In the genomic region with DNA sequence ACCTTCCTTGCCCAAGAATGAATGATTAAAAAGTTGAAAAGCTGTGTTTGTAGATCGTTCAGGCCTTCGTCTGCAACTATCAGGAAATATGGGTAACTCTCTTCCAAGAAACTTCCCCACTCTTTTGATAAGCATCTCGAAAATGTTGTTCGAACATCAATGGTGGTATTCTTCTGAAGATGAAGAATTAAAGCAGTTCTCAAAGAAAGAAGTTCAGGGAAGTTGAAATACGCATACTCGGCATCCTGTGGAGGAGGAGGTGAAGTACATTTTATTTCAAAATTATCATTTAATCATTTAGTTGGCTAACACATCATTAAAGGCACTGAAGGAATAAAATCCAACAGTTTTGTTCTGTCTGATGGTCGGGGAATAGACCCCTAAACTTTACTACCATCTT, we compare ENCODE assay signal across 16 cellular contexts. TPM values are rescaled to one million over a fixed set of nuclear protein-coding genes. Genes with fewer than 3 reads are reported as not detected.
DNase-seq lines count a peak whose midpoint lies in the region; ATAC-seq, FAIRE-seq and TF ChIP-seq lines count a peak whose summit lies in the region.
"Had no signal": no experiment of that assay in that cellular context is flagged by ENCODE, and none has a peak within 500 bp of the region (broad histone marks: within the 10 kb centered on the region; RNA-seq: fewer than 3 reads in every experiment).

No MANE protein-coding gene starts in this region.

- no peaks in the 10 kb centered on the region for H3K27me3 Mint-ChIP-seq in activated naive CD4-positive, alpha-beta T cell treated with anti-CD3 and anti-CD28 coated beads for 36 hours (ENCODE audit: low read depth)
- H3K27me3 Mint-ChIP-seq in activated T-helper 1 cell treated with anti-CD3 and anti-CD28 coated beads, Interleukin-12 subunit alpha, Interleukin-12 subunit beta, Interleukin-2, Interleukin-4 antibody, amounts not matched to agents 30 ng/mL and 10 ng/mL and 1 ng/mL, durations not matched to agents 14 hours and 24 hours and 36 hours (ENCODE audit: insufficient read depth): no peaks in the 10 kb centered on the region
- no peaks in the 10 kb centered on the region for H3K27me3 Mint-ChIP-seq in naive thymus-derived CD8-positive, alpha-beta T cell
- no peaks in the 10 kb centered on the region for H3K27me3 Mint-ChIP-seq in stimulated activated naive B cell treated with anti-CD40 and anti-IgM and Interleukin-4, amounts not matched to agents 10 μg/mL and 1 μg/mL and 100 μg/mL, for 72 hours

- no peak overlapping the region for H4K91ac ChIP-seq in IMR-90 (ENCODE audit: insufficient read depth, low read depth, low read length)

- no peaks in the 10 kb centered on the region for H3K27me3 ChIP-seq in IMR-90 (ENCODE audit: control insufficient read depth, insufficient read depth, low read length)
- H3K27me3 ChIP-seq: MG63 had no signal

- H2AFZ ChIP-seq in IMR-90 (replicated peaks; ENCODE audit: low read length, poor library complexity): no peak overlapping the region

- whole genome bisulfite sequencing in IMR-90 (ENCODE audit: extremely low coverage in 2 of 2, insufficient read length in 1 of 2), 2 experiments: no CpG with 5 or more reads among the region's 7 CpGs

- no peak for FAIRE-seq in RCC 7860 (lab: Jason Lieb, UNC)
- FAIRE-seq: HepG2 had no signal

- H2BK120ac ChIP-seq in IMR-90 (ENCODE audit: low read depth, low read length): no peak overlapping the region

- intact Hi-C loops in activated naive CD4-positive, alpha-beta T cell treated with anti-CD3 and anti-CD28 coated beads for 36 hours (cut with micrococcal nuclease): no loop called here
- intact Hi-C loops in IMR-90 (cut with micrococcal nuclease): no loop called here
- intact Hi-C loops in activated T-helper 1 cell treated with anti-CD3 and anti-CD28 coated beads, Interleukin-12 subunit alpha, Interleukin-12 subunit beta, Interleukin-2, Interleukin-4 antibody, amounts not matched to agents 30 ng/mL and 10 ng/mL and 1 ng/mL, durations not matched to agents 14 hours and 24 hours and 36 hours (cut with micrococcal nuclease): no loop called here

- H3K23ac ChIP-seq in IMR-90 (ENCODE audit: low read depth, low read length): no peak overlapping the region

- dilution Hi-C loops in IMR-90 (cut with HindIII; ENCODE audit: low sequenced_read_pairs, unreplicated experiment): no loop called here

- H3K4me3 ChIP-seq in IMR-90 (ENCODE audit: insufficient read depth, low read depth, low read length): no peak overlapping the region
- H3K4me3 ChIP-seq: HAP-1, MG63 had no signal

- no peaks in the 10 kb centered on the region for H3K9me3 ChIP-seq in IMR-90 (ENCODE audit: control insufficient read depth, insufficient read depth, low read length)
- H3K9me3 ChIP-seq: HAP-1, MG63 had no signal

- peaks cover 25% of the 10 kb centered on the region for H3K36me3 Mint-ChIP-seq in activated naive CD4-positive, alpha-beta T cell treated with anti-CD3 and anti-CD28 coated beads for 36 hours (ENCODE audit: low read depth)
- H3K36me3 Mint-ChIP-seq in activated T-helper 1 cell treated with anti-CD3 and anti-CD28 coated beads, Interleukin-12 subunit alpha, Interleukin-12 subunit beta, Interleukin-2, Interleukin-4 antibody, amounts not matched to agents 30 ng/mL and 10 ng/mL and 1 ng/mL, durations not matched to agents 14 hours and 24 hours and 36 hours (ENCODE audit: low read depth): peaks cover 43% of the 10 kb centered on the region
- H3K36me3 Mint-ChIP-seq in naive thymus-derived CD8-positive, alpha-beta T cell: peaks cover 17 to 64% (median 43%) of the 10 kb centered on the region in 3 donors
- H3K36me3 Mint-ChIP-seq in stimulated activated naive B cell treated with anti-CD40 and anti-IgM and Interleukin-4, amounts not matched to agents 10 μg/mL and 1 μg/mL and 100 μg/mL, for 72 hours: peaks cover 13 to 20% of the 10 kb centered on the region in 2 donors

- H3K9me1 ChIP-seq in IMR-90 (ENCODE audit: insufficient read depth, low read length): no peaks in the 10 kb centered on the region

- no peaks in the 10 kb centered on the region for H4K20me1 ChIP-seq in IMR-90 (ENCODE audit: insufficient read depth, low read length)

- no peak overlapping the region for H3K14ac ChIP-seq in IMR-90 (replicated peaks; ENCODE audit: low read depth, low read length)

- no peak for DNase-seq in activated naive CD4-positive, alpha-beta T cell treated with anti-CD3 and anti-CD28 coated beads for 36 hours
- no peak for DNase-seq in activated naive CD4-positive, alpha-beta T cell treated with anti-CD3 and anti-CD28 coated beads, Interleukin-2, amount 50 U/mL, for 16 hours
- no peak for DNase-seq in IMR-90
- DNase-seq in activated T-helper 1 cell treated with anti-CD3 and anti-CD28 coated beads, Interleukin-12 subunit alpha, Interleukin-12 subunit beta, Interleukin-2, Interleukin-4 antibody, amounts not matched to agents 30 ng/mL and 10 ng/mL and 1 ng/mL, durations not matched to agents 14 hours and 24 hours and 36 hours (ENCODE audit: low spot score): no peak
- no peak for DNase-seq in naive thymus-derived CD8-positive, alpha-beta T cell
- no peak for DNase-seq in RCC 7860 (ENCODE audit: low spot score)
- DNase-seq in stimulated activated naive B cell treated with anti-CD40 and anti-IgM and Interleukin-4, amounts not matched to agents 10 μg/mL and 1 μg/mL and 100 μg/mL, for 72 hours: no peak
- DNase-seq: COR-L47, MG63, NCI-H187 treated with DMSO at 0.1 percent for 48 hours, NCI-H2171, NCI-H446 treated with DMSO at 0.1 percent for 48 hours, NCI-H748 treated with DMSO at 0.1 percent for 48 hours, PC-3 had no signal

- H3K4me2 ChIP-seq in IMR-90 (ENCODE audit: low read depth, low read length): no peak overlapping the region

- H3K56ac ChIP-seq in IMR-90 (ENCODE audit: extremely low read depth, insufficient read depth, low read length): no peak overlapping the region

- no peak overlapping the region for H4K5ac ChIP-seq in IMR-90 (ENCODE audit: low read depth, low read length)

- POLR2A ChIA-PET in IMR-90 (lab: Charles Lee; ENCODE audit: unreplicated experiment): no interaction called here
- POLR2A ChIA-PET in naive thymus-derived CD8-positive, alpha-beta T cell (lab: Charles Lee): no interaction called here

- BruUV-seq in IMR-90 (replicated peaks; lab: Mats Ljungman, UMichigan): no TSS peak

- H3K9me3 Mint-ChIP-seq in activated naive CD4-positive, alpha-beta T cell treated with anti-CD3 and anti-CD28 coated beads for 36 hours: no peaks in the 10 kb centered on the region
- no peaks in the 10 kb centered on the region for H3K9me3 Mint-ChIP-seq in activated T-helper 1 cell treated with anti-CD3 and anti-CD28 coated beads, Interleukin-12 subunit alpha, Interleukin-12 subunit beta, Interleukin-2, Interleukin-4 antibody, amounts not matched to agents 30 ng/mL and 10 ng/mL and 1 ng/mL, durations not matched to agents 14 hours and 24 hours and 36 hours
- no peaks in the 10 kb centered on the region for H3K9me3 Mint-ChIP-seq in naive thymus-derived CD8-positive, alpha-beta T cell
- H3K9me3 Mint-ChIP-seq in stimulated activated naive B cell treated with anti-CD40 and anti-IgM and Interleukin-4, amounts not matched to agents 10 μg/mL and 1 μg/mL and 100 μg/mL, for 72 hours: no peaks in the 10 kb centered on the region

- no peak overlapping the region for H2BK15ac ChIP-seq in IMR-90 (ENCODE audit: low read depth, low read length)

- no peak for TF ChIP-seq CTCF in IMR-90 (conservative IDR thresholded peaks at IDR 0.05; ENCODE audit: low read depth, low read length)

- ATAC-seq in IMR-90 (ENCODE audit: low read depth): no peak
- ATAC-seq in naive thymus-derived CD8-positive, alpha-beta T cell: no peak
- no peak for ATAC-seq in stimulated activated naive B cell treated with anti-CD40 and anti-IgM and Interleukin-4, amounts not matched to agents 10 μg/mL and 1 μg/mL and 100 μg/mL, for 72 hours (replicated peaks)
- ATAC-seq: HepG2, PC-3 had no signal

- H3K36me3 ChIP-seq in IMR-90 (ENCODE audit: control insufficient read depth, insufficient read depth, low read length): no peaks in the 10 kb centered on the region; the same call in 1 of the 2 replicates
- H3K36me3 ChIP-seq: HAP-1 had no signal

- H3K4me1 ChIP-seq in IMR-90 (ENCODE audit: control insufficient read depth, insufficient read depth, low read length): no peaks in the 10 kb centered on the region
- H3K4me1 ChIP-seq: HAP-1 had no signal

- H3K79me1 ChIP-seq in IMR-90 (ENCODE audit: low read depth in 1 of 2, low read length in 2 of 2): no peaks in the 10 kb centered on the region

- TF ChIP-seq RAD21 in IMR-90 (IDR thresholded peaks at IDR 0.05; ENCODE audit: low read length): no peak

- H4K8ac ChIP-seq in IMR-90 (ENCODE audit: low read depth in 2 of 2, low read length in 2 of 2): no peak overlapping the region

- no peak overlapping the region for H3K27ac ChIP-seq in IMR-90 (ENCODE audit: insufficient read depth, low read length)

- H3K18ac ChIP-seq in IMR-90 (ENCODE audit: low read depth, low read length): no peak overlapping the region

- H3K4me3 Mint-ChIP-seq in activated naive CD4-positive, alpha-beta T cell treated with anti-CD3 and anti-CD28 coated beads for 36 hours: peak overlapping the region; percentile 44
- H3K4me3 Mint-ChIP-seq in activated T-helper 1 cell treated with anti-CD3 and anti-CD28 coated beads, Interleukin-12 subunit alpha, Interleukin-12 subunit beta, Interleukin-2, Interleukin-4 antibody, amounts not matched to agents 30 ng/mL and 10 ng/mL and 1 ng/mL, durations not matched to agents 14 hours and 24 hours and 36 hours: peak overlapping the region; percentile 61
- peak overlapping the region in 5 of 10 donors; percentile 4 to 56 (median 10) for H3K4me3 Mint-ChIP-seq in naive thymus-derived CD8-positive, alpha-beta T cell
- H3K4me3 Mint-ChIP-seq in stimulated activated naive B cell treated with anti-CD40 and anti-IgM and Interleukin-4, amounts not matched to agents 10 μg/mL and 1 μg/mL and 100 μg/mL, for 72 hours: no peak overlapping the region

- H2BK5ac ChIP-seq in IMR-90 (ENCODE audit: low read depth, low read length, poor library complexity, severe bottlenecking): no peak overlapping the region

- in situ Hi-C loops in IMR-90 (cut with MboI; ENCODE audit: low sequenced_read_pairs): no loop called here

- H3K4me1 Mint-ChIP-seq in activated naive CD4-positive, alpha-beta T cell treated with anti-CD3 and anti-CD28 coated beads for 36 hours (ENCODE audit: low read depth): peaks cover 16% of the 10 kb centered on the region
- peaks cover 32% of the 10 kb centered on the region for H3K4me1 Mint-ChIP-seq in activated T-helper 1 cell treated with anti-CD3 and anti-CD28 coated beads, Interleukin-12 subunit alpha, Interleukin-12 subunit beta, Interleukin-2, Interleukin-4 antibody, amounts not matched to agents 30 ng/mL and 10 ng/mL and 1 ng/mL, durations not matched to agents 14 hours and 24 hours and 36 hours (ENCODE audit: low read depth)
- H3K4me1 Mint-ChIP-seq in naive thymus-derived CD8-positive, alpha-beta T cell: peaks cover 10 to 26% (median 19%) of the 10 kb centered on the region in 4 donors
- no peaks in the 10 kb centered on the region for H3K4me1 Mint-ChIP-seq in stimulated activated naive B cell treated with anti-CD40 and anti-IgM and Interleukin-4, amounts not matched to agents 10 μg/mL and 1 μg/mL and 100 μg/mL, for 72 hours

- no peak overlapping the region for H2AK9ac ChIP-seq in IMR-90 (replicated peaks; ENCODE audit: low read depth, low read length, poor library complexity)

- peak overlapping the region; percentile 1 for H3K27ac Mint-ChIP-seq in activated naive CD4-positive, alpha-beta T cell treated with anti-CD3 and anti-CD28 coated beads for 36 hours
- peak overlapping the region; percentile 74 for H3K27ac Mint-ChIP-seq in activated T-helper 1 cell treated with anti-CD3 and anti-CD28 coated beads, Interleukin-12 subunit alpha, Interleukin-12 subunit beta, Interleukin-2, Interleukin-4 antibody, amounts not matched to agents 30 ng/mL and 10 ng/mL and 1 ng/mL, durations not matched to agents 14 hours and 24 hours and 36 hours
- peak overlapping the region in 9 of 10 donors; percentile 9 to 88 (median 42) for H3K27ac Mint-ChIP-seq in naive thymus-derived CD8-positive, alpha-beta T cell
- no peak overlapping the region for H3K27ac Mint-ChIP-seq in stimulated activated naive B cell treated with anti-CD40 and anti-IgM and Interleukin-4, amounts not matched to agents 10 μg/mL and 1 μg/mL and 100 μg/mL, for 72 hours

- H3K9ac ChIP-seq in IMR-90 (ENCODE audit: low read depth, low read length): no peak overlapping the region

- CTCF ChIA-PET in activated naive CD4-positive, alpha-beta T cell treated with anti-CD3 and anti-CD28 coated beads for 36 hours (lab: Charles Lee): no interaction called here
- CTCF ChIA-PET in IMR-90 (lab: Yijun Ruan, JAX): interaction anchor here (0.7 kb wide), 1 partner anchor 68 kb away, joined by 3 read pairs; no protein-coding TSS in a partner anchor

- TF ChIP-seq POLR2A in IMR-90 (IDR thresholded peaks at IDR 0.05; ENCODE audit: low read depth, low read length): no peak

- H2BK20ac ChIP-seq in IMR-90 (ENCODE audit: low read depth, low read length): no peak overlapping the region

- no peak overlapping the region for H3K4ac ChIP-seq in IMR-90 (ENCODE audit: low read depth, low read length)

- H2AK5ac ChIP-seq in IMR-90 (ENCODE audit: low read depth, low read length): no peak overlapping the region

RNA-seq across cellular contexts. Expression of a gene that starts 12.1 kb away (rescaled TPM):
- total RNA-seq in activated naive CD4-positive, alpha-beta T cell treated with anti-CD3 and anti-CD28 coated beads for 36 hours: 10 to 100 TPM; 26.8 to 28.2 TPM
- total RNA-seq in IMR-90 (2012; rRNA removed): 6.6 and 11.4 TPM in 2 replicates
- polyA plus RNA-seq in IMR-90 (2012; rRNA removed): 2.1 and 3.1 TPM in 2 replicates
- 0.22 and 0.24 TPM in 2 replicates for polyA plus RNA-seq in IMR-90 (2012; cell fraction: cytosol; rRNA removed)
- polyA plus RNA-seq in IMR-90 (2012; cell fraction: nucleus; rRNA removed; ENCODE audit: low replicate concordance): 0.28 and 3.3 TPM in 2 replicates
- total RNA-seq in activated T-helper 1 cell treated with anti-CD3 and anti-CD28 coated beads, Interleukin-12 subunit alpha, Interleukin-12 subunit beta, Interleukin-2, Interleukin-4 antibody, amounts not matched to agents 30 ng/mL and 10 ng/mL and 1 ng/mL, durations not matched to agents 14 hours and 24 hours and 36 hours: 10.6 and 15.2 TPM in 2 replicates
- total RNA-seq in naive thymus-derived CD8-positive, alpha-beta T cell: 10 to 100 TPM; 25.8 to 27.6 TPM
- polyA plus RNA-seq in naive thymus-derived CD8-positive, alpha-beta T cell: 10 to 100 TPM; 17.8 to 28.8 (median 21.4) TPM
- polyA plus RNA-seq: HepG2 had no signal

Comparison
In these comparisons a context has a peak if more than half of its experiments do, and no peak if none do; other contexts are left out.
1. H3K4me3 Mint-ChIP-seq: peak in activated naive CD4-positive, alpha-beta T cell treated with anti-CD3 and anti-CD28 coated beads for 36 hours (single experiment) and activated T-helper 1 cell treated with anti-CD3 and anti-CD28 coated beads, Interleukin-12 subunit alpha, Interleukin-12 subunit beta, Interleukin-2, Interleukin-4 antibody, amounts not matched to agents 30 ng/mL and 10 ng/mL and 1 ng/mL, durations not matched to agents 14 hours and 24 hours and 36 hours (single experiment); none in stimulated activated naive B cell treated with anti-CD40 and anti-IgM and Interleukin-4, amounts not matched to agents 10 μg/mL and 1 μg/mL and 100 μg/mL, for 72 hours (0 of 2).